In genomic region chr6:33683051-33683571, GRCh38 we compare ENCODE assay signal across 12 cellular contexts. TPM values are rescaled to one million over a fixed set of nuclear protein-coding genes. Genes with fewer than 3 reads are reported as not detected.
DNase-seq lines count a peak whose midpoint lies in the region; ATAC-seq and TF ChIP-seq lines count a peak whose summit lies in the region.
"Had no signal": no experiment of that assay in that cellular context is flagged by ENCODE, and none has a peak within 500 bp of the region (broad histone marks: within the 10 kb centered on the region; RNA-seq: fewer than 3 reads in every experiment).

No MANE protein-coding gene starts in this region.

- peaks cover 11% of the 10 kb centered on the region for H3K4me1 Mint-ChIP-seq in activated naive CD4-positive, alpha-beta T cell treated with anti-CD3 and anti-CD28 coated beads for 36 hours (ENCODE audit: low read depth)
- H3K4me1 Mint-ChIP-seq: endodermal cell had no signal

- H3K27me3 Mint-ChIP-seq in activated naive CD4-positive, alpha-beta T cell treated with anti-CD3 and anti-CD28 coated beads for 36 hours (ENCODE audit: low read depth), result no peaks in the 10 kb centered on the region
- H3K27me3 Mint-ChIP-seq: naive thymus-derived CD8-positive, alpha-beta T cell had no signal

- H3K4me3 Mint-ChIP-seq in activated naive CD4-positive, alpha-beta T cell treated with anti-CD3 and anti-CD28 coated beads for 36 hours, result no peak overlapping the region
- H3K4me3 Mint-ChIP-seq: endodermal cell had no signal

- no peaks in the 10 kb centered on the region for H3K9me3 Mint-ChIP-seq in activated naive CD4-positive, alpha-beta T cell treated with anti-CD3 and anti-CD28 coated beads for 36 hours
- H3K9me3 Mint-ChIP-seq: endodermal cell; naive thymus-derived CD8-positive, alpha-beta T cell had no signal

- peak; percentile 84 for DNase-seq in Ammon's horn (ENCODE audit: low spot score)
- peak in 4 of 5 experiments; percentile 20 to 49 (median 33) for DNase-seq in T-helper 2 cell
- peak; percentile 58 for DNase-seq in activated naive CD4-positive, alpha-beta T cell treated with anti-CD3 and anti-CD28 coated beads for 36 hours
- no peak for DNase-seq in omental fat pad (ENCODE audit: low spot score)
- no peak for DNase-seq in NK-92 treated with Interleukin-12 subunit alpha and Interleukin-12 subunit beta, amount 100 ng/mL, for 24 hours (lab: John Stamatoyannopoulos, UW)
- DNase-seq: endodermal cell, NCI-H2029 treated with DMSO at 0.1 percent for 48 hours had no signal

- peaks cover 38% of the 10 kb centered on the region for H3K36me3 Mint-ChIP-seq in activated naive CD4-positive, alpha-beta T cell treated with anti-CD3 and anti-CD28 coated beads for 36 hours (ENCODE audit: low read depth)

- TF ChIP-seq CTCF in omental fat pad (IDR thresholded peaks at IDR 0.05), result no peak

- CTCF ChIA-PET in activated naive CD4-positive, alpha-beta T cell treated with anti-CD3 and anti-CD28 coated beads for 36 hours (lab: Charles Lee), result interaction anchor here (2.2 kb wide), 1 partner anchor 11 kb away, joined by 10 read pairs; no protein-coding TSS in a partner anchor

- intact Hi-C loops in activated naive CD4-positive, alpha-beta T cell treated with anti-CD3 and anti-CD28 coated beads for 36 hours (cut with micrococcal nuclease), result no loop called here

- ATAC-seq in omental fat pad (ENCODE audit: low FRiP score) (peak; percentile 37), GM21619 (IDR thresholded peaks at IDR 0.05; ENCODE audit: unreplicated experiment) (no peak), GM19324 (IDR thresholded peaks at IDR 0.05; ENCODE audit: low FRiP score, unreplicated experiment) (no peak), GM18861 (IDR thresholded peaks at IDR 0.05; ENCODE audit: unreplicated experiment) (no peak)
- ATAC-seq: Right ventricle myocardium inferior had no signal

- peak overlapping the region; percentile 61 for H3K27ac Mint-ChIP-seq in activated naive CD4-positive, alpha-beta T cell treated with anti-CD3 and anti-CD28 coated beads for 36 hours
- H3K27ac Mint-ChIP-seq: endodermal cell had no signal

RNA-seq across cellular contexts. Expression of gene UQCC2, which starts 28.4 kb away (rescaled TPM):
- 100 to 1,000 TPM; 199 to 205 TPM for total RNA-seq in activated naive CD4-positive, alpha-beta T cell treated with anti-CD3 and anti-CD28 coated beads for 36 hours
- total RNA-seq in omental fat pad, result 10 to 100 TPM; 10.4 to 19.6 (median 15.5) TPM

Comparison
In these comparisons a context has a peak if more than half of its experiments do, and no peak if none do; other contexts are left out.
1. DNase-seq: peak in Ammon's horn (single experiment), T-helper 2 cell (4 of 5) and activated naive CD4-positive, alpha-beta T cell treated with anti-CD3 and anti-CD28 coated beads for 36 hours (single experiment); none in omental fat pad (single experiment) and NK-92 treated with Interleukin-12 subunit alpha and Interleukin-12 subunit beta, amount 100 ng/mL, for 24 hours (single experiment).
2. RNA of gene UQCC2, which starts 28.4 kb away (total RNA-seq): 199 to 205 TPM in activated naive CD4-positive, alpha-beta T cell treated with anti-CD3 and anti-CD28 coated beads for 36 hours; 10.4 to 19.6 TPM in omental fat pad; every median in the first group is over 4 times any median in the second.